1 cellular context compared by ENCODE assay signal in the genomic region with DNA sequence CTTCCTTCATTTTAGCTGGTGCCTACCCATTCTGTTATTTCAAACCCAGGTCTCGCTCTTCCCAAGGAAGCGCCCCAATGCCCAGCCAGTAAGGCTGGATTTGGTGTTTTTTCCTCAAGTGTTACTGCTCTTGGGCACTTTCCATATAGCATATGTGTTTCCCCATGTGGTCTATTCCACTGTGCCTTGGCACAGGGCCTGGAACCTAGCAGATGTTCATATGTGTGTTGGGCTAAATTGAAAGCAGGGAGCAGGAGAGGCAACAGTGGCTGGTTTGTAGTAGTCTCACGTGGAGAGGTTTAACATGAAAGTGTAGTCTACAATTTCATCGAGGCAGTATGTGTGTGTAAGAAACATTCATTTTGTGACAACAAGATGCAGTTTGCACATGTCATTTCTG.
TF ChIP-seq lines count a peak whose summit lies in the region.

No MANE protein-coding gene starts in this region.

TF ChIP-seq in HepG2, 621 proteins besides CTCF, POLR2A, EP300 and RAD21:
- TF ChIP-seq, protein P1, sequence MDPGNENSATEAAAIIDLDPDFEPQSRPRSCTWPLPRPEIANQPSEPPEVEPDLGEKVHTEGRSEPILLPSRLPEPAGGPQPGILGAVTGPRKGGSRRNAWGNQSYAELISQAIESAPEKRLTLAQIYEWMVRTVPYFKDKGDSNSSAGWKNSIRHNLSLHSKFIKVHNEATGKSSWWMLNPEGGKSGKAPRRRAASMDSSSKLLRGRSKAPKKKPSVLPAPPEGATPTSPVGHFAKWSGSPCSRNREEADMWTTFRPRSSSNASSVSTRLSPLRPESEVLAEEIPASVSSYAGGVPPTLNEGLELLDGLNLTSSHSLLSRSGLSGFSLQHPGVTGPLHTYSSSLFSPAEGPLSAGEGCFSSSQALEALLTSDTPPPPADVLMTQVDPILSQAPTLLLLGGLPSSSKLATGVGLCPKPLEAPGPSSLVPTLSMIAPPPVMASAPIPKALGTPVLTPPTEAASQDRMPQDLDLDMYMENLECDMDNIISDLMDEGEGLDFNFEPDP (CRISPR knock-in tag; conservative IDR thresholded peaks at IDR 0.05), result no peak
- TF ChIP-seq, protein P2, sequence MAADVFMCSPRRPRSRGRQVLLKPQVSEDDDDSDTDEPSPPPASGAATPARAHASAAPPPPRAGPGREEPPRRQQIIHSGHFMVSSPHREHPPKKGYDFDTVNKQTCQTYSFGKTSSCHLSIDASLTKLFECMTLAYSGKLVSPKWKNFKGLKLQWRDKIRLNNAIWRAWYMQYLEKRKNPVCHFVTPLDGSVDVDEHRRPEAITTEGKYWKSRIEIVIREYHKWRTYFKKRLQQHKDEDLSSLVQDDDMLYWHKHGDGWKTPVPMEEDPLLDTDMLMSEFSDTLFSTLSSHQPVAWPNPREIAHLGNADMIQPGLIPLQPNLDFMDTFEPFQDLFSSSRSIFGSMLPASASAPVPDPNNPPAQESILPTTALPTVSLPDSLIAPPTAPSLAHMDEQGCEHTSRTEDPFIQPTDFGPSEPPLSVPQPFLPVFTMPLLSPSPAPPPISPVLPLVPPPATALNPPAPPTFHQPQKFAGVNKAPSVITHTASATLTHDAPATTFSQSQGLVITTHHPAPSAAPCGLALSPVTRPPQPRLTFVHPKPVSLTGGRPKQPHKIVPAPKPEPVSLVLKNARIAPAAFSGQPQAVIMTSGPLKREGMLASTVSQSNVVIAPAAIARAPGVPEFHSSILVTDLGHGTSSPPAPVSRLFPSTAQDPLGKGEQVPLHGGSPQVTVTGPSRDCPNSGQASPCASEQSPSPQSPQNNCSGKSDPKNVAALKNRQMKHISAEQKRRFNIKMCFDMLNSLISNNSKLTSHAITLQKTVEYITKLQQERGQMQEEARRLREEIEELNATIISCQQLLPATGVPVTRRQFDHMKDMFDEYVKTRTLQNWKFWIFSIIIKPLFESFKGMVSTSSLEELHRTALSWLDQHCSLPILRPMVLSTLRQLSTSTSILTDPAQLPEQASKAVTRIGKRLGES (CRISPR knock-in tag; IDR thresholded peaks at IDR 0.05; ENCODE audit: borderline replicate concordance), result no peak
- TF ChIP-seq ZNF3 (CRISPR knock-in tag; IDR thresholded peaks at IDR 0.05), result no peak
- no peak for TF ChIP-seq SUZ12 (IDR thresholded peaks at IDR 0.05; ENCODE audit: low read depth, low read length)
- TF ChIP-seq POLR2G (IDR thresholded peaks at IDR 0.05; ENCODE audit: low read depth, low read length), result no peak
- no peak for TF ChIP-seq CREM (IDR thresholded peaks at IDR 0.05)
- no peak for TF ChIP-seq CREM (CRISPR knock-in tag; IDR thresholded peaks at IDR 0.05)
- TF ChIP-seq MBNL3 (CRISPR knock-in tag; conservative IDR thresholded peaks at IDR 0.05), result no peak
- TF ChIP-seq GPN1 (CRISPR knock-in tag; IDR thresholded peaks at IDR 0.05; ENCODE audit: borderline replicate concordance), result no peak
- TF ChIP-seq ZFAT (CRISPR knock-in tag; conservative IDR thresholded peaks at IDR 0.05), result no peak
- no peak for TF ChIP-seq ZNF136 (CRISPR knock-in tag; IDR thresholded peaks at IDR 0.05; ENCODE audit: low read depth)
- TF ChIP-seq ELF1 (CRISPR knock-in tag; IDR thresholded peaks at IDR 0.05), result no peak
- TF ChIP-seq, protein P3, sequence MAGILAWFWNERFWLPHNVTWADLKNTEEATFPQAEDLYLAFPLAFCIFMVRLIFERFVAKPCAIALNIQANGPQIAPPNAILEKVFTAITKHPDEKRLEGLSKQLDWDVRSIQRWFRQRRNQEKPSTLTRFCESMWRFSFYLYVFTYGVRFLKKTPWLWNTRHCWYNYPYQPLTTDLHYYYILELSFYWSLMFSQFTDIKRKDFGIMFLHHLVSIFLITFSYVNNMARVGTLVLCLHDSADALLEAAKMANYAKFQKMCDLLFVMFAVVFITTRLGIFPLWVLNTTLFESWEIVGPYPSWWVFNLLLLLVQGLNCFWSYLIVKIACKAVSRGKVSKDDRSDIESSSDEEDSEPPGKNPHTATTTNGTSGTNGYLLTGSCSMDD (CRISPR knock-in tag; IDR thresholded peaks at IDR 0.05), result no peak
- TF ChIP-seq, protein P4, sequence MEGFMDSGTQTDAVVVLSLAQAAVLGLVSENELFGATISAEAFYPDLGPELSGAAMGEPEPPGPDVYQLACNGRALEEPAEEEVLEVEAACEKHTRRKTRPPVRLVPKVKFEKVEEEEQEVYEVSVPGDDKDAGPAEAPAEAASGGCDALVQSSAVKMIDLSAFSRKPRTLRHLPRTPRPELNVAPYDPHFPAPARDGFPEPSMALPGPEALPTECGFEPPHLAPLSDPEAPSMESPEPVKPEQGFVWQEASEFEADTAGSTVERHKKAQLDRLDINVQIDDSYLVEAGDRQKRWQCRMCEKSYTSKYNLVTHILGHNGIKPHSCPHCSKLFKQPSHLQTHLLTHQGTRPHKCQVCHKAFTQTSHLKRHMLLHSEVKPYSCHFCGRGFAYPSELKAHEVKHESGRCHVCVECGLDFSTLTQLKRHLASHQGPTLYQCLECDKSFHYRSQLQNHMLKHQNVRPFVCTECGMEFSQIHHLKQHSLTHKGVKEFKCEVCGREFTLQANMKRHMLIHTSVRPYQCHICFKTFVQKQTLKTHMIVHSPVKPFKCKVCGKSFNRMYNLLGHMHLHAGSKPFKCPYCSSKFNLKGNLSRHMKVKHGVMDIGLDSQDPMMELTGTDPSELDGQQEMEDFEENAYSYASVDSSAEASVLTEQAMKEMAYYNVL (CRISPR knock-in tag; IDR thresholded peaks at IDR 0.05; ENCODE audit: borderline replicate concordance), result no peak
- TF ChIP-seq GABPB1 (CRISPR knock-in tag; IDR thresholded peaks at IDR 0.05), result no peak
- no peak for TF ChIP-seq CBX5 (CRISPR knock-in tag; IDR thresholded peaks at IDR 0.05; ENCODE audit: borderline replicate concordance)
- no peak for TF ChIP-seq ZMYM3 (CRISPR knock-in tag; IDR thresholded peaks at IDR 0.05)
- TF ChIP-seq, protein P5, sequence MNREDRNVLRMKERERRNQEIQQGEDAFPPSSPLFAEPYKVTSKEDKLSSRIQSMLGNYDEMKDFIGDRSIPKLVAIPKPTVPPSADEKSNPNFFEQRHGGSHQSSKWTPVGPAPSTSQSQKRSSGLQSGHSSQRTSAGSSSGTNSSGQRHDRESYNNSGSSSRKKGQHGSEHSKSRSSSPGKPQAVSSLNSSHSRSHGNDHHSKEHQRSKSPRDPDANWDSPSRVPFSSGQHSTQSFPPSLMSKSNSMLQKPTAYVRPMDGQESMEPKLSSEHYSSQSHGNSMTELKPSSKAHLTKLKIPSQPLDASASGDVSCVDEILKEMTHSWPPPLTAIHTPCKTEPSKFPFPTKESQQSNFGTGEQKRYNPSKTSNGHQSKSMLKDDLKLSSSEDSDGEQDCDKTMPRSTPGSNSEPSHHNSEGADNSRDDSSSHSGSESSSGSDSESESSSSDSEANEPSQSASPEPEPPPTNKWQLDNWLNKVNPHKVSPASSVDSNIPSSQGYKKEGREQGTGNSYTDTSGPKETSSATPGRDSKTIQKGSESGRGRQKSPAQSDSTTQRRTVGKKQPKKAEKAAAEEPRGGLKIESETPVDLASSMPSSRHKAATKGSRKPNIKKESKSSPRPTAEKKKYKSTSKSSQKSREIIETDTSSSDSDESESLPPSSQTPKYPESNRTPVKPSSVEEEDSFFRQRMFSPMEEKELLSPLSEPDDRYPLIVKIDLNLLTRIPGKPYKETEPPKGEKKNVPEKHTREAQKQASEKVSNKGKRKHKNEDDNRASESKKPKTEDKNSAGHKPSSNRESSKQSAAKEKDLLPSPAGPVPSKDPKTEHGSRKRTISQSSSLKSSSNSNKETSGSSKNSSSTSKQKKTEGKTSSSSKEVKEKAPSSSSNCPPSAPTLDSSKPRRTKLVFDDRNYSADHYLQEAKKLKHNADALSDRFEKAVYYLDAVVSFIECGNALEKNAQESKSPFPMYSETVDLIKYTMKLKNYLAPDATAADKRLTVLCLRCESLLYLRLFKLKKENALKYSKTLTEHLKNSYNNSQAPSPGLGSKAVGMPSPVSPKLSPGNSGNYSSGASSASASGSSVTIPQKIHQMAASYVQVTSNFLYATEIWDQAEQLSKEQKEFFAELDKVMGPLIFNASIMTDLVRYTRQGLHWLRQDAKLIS (CRISPR knock-in tag; IDR thresholded peaks at IDR 0.05), result no peak
TF ChIP-seq in HepG2: peak in this region for 0.
